Comparison of ENCODE assay signal across 20 cellular contexts in genomic region chr5:129027260-129027659, GRCh38.
"Had no signal": no experiment of that assay in that cellular context is flagged by ENCODE, and none has a peak within 500 bp of the region (broad histone marks: within the 10 kb centered on the region; RNA-seq: fewer than 3 reads in every experiment).

No MANE protein-coding gene starts in this region.

- H3K4me3 ChIP-seq: colonic mucosa, esophagus muscularis mucosa, gastroesophageal sphincter, heart left ventricle, left lung, lower lobe of right lung, mucosa of descending colon had no signal

- FAIRE-seq: endothelial cell of umbilical vein, frontal cortex, islet of Langerhans, keratinocyte had no signal

- H3K27me3 ChIP-seq: colonic mucosa, esophagus muscularis mucosa, foreskin keratinocyte, gastroesophageal sphincter, heart left ventricle, left lung had no signal

- H3K36me3 ChIP-seq: colonic mucosa, gastroesophageal sphincter, left lung, lower lobe of right lung had no signal

- H3K27ac ChIP-seq: colonic mucosa, esophagus muscularis mucosa, foreskin keratinocyte, gastroesophageal sphincter, heart left ventricle, left lung, lower lobe of right lung had no signal

- H3K4me1 ChIP-seq: colonic mucosa, foreskin keratinocyte, left lung, lower lobe of right lung had no signal

- H3K9me3 ChIP-seq: colonic mucosa, esophagus muscularis mucosa, gastroesophageal sphincter, heart left ventricle, left lung, lower lobe of right lung, mucosa of descending colon had no signal

- DNase-seq: colonic mucosa; cortex of kidney; effector CD8-positive, alpha-beta T cell; effector memory CD8-positive, alpha-beta T cell; endodermal cell; foreskin keratinocyte; heart left ventricle; hippocampal formation; left cardiac atrium; left lung; left ventricle myocardium superior; lower lobe of right lung; mesenchymal stem cell; mucosa of descending colon had no signal
